18 cellular contexts compared by ENCODE assay signal in the genomic region with DNA sequence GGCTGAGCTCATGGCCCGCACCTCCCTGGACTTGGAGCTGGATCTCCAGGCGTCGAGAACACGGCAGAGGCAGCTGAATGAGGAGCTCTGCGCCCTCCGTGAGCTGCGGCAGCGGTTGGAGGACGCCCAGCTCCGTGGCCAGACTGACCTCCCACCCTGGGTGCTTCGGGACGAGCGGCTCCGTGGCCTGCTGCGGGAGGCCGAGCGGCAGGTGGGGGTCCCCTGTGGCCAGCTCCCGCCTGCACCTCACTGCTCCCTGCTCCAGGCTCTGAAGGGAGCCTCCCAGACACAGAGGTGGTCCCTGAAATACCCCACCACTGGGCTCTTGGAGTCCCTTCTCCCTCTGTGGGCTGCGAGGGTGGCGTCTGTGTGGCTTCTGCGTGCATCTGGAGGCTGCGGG. TPM values are rescaled to one million over a fixed set of nuclear protein-coding genes. Genes with fewer than 3 reads are reported as not detected.
A peak's percentile ranks its signal among the peaks of the same experiment; 100 is the strongest.
DNase-seq lines count a peak whose midpoint lies in the region; ATAC-seq and TF ChIP-seq lines count a peak whose summit lies in the region.
"Had no signal": no experiment of that assay in that cellular context is flagged by ENCODE, and none has a peak within 500 bp of the region (broad histone marks: within the 10 kb centered on the region; RNA-seq: fewer than 3 reads in every experiment).

No MANE protein-coding gene starts in this region.

- no peaks in the 10 kb centered on the region for H3K9me3 ChIP-seq in heart right ventricle
- H3K9me3 ChIP-seq: A549, BE2C, Caco-2 had no signal

- intact Hi-C loops in cardiac septum (cut with DNase I) (no loop called here), heart right ventricle (cut with DNase I) (no loop called here)

- no peak overlapping the region for H3K27ac ChIP-seq in heart right ventricle
- H3K27ac ChIP-seq: 22Rv1, A549, BLaER1 had no signal

- H3K36me3 ChIP-seq in heart right ventricle, result peaks cover 0 to 95% (median 5%) of the 10 kb centered on the region in 9 donors
- H3K36me3 ChIP-seq: BE2C had no signal

- H3K4me3 ChIP-seq in heart right ventricle, result no peak overlapping the region
- H3K4me3 ChIP-seq: A549, BLaER1 had no signal

- H3K4me1 ChIP-seq in heart right ventricle, result no peaks in the 10 kb centered on the region
- H3K4me1 ChIP-seq: A549, BE2C had no signal

- ATAC-seq in heart right ventricle, result no peak
- ATAC-seq: A549; CD8-positive, alpha-beta T cell had no signal

- no peak for TF ChIP-seq CTCF in heart right ventricle (IDR thresholded peaks at IDR 0.05)
- no peak for TF ChIP-seq CTCF in HFFc6 (IDR thresholded peaks at IDR 0.05)

- WGBS in heart right ventricle, 2 donors, result 95 to 97% methylated on average over 9 to 22 of the region's 22 CpGs

- H3K27ac Mint-ChIP-seq in HFFc6, result no peak overlapping the region
- H3K27ac Mint-ChIP-seq: CD4-positive, alpha-beta T cell; CD8-positive, alpha-beta T cell had no signal

- H3K9me3 Mint-ChIP-seq in HFFc6, result no peaks in the 10 kb centered on the region
- H3K9me3 Mint-ChIP-seq: CD4-positive, alpha-beta T cell; CD8-positive, alpha-beta T cell had no signal

- no peaks in the 10 kb centered on the region for H3K4me1 Mint-ChIP-seq in HFFc6 (ENCODE audit: low read depth)

- H3K27me3 Mint-ChIP-seq in HFFc6 (ENCODE audit: insufficient read depth), result no peaks in the 10 kb centered on the region; the same call in 1 of the 2 replicates
- H3K27me3 Mint-ChIP-seq: CD4-positive, alpha-beta T cell had no signal

- H3K27me3 ChIP-seq in heart right ventricle, result no peaks in the 10 kb centered on the region
- H3K27me3 ChIP-seq: BE2C, BLaER1 had no signal

- H3K36me3 Mint-ChIP-seq in HFFc6 (ENCODE audit: low read depth), result peaks cover 4% of the 10 kb centered on the region; the same call in 1 of the 2 replicates

- no peak overlapping the region for H3K4me3 Mint-ChIP-seq in HFFc6
- H3K4me3 Mint-ChIP-seq: CD4-positive, alpha-beta T cell; CD8-positive, alpha-beta T cell had no signal

- DNase-seq in cardiac septum (ENCODE audit: low spot score), result peak; percentile 49
- no peak for DNase-seq in heart right ventricle
- peak; percentile 5 for DNase-seq in iPS-NIHi7 (ENCODE audit: extremely low spot score)
- DNase-seq in mesenteric fat pad (ENCODE audit: low spot score), result peak; percentile 77
- DNase-seq in AG20443 (ENCODE audit: low spot score), result no peak
- no peak for DNase-seq in HFFc6
- DNase-seq in activated effector memory CD4-positive, alpha-beta T cell treated with Interleukin-2 at 50 U/mL for 16 hours, result no peak
- DNase-seq: BE2C; C1 segment of cervical spinal cord; Caco-2; Calu3; CD4-positive, alpha-beta T cell; CD8-positive, alpha-beta T cell; DMS79 treated with DMSO at 0.1 percent for 48 hours; GF-D8 had no signal

RNA-seq across cellular contexts. Expression of gene CLCN4, which starts 18.0 kb away (rescaled TPM):
- total RNA-seq in cardiac septum, result 23.4 TPM
- 10 to 100 TPM; 24.2 to 44.9 (median 32.9) TPM for total RNA-seq in heart right ventricle
- polyA plus RNA-seq in heart right ventricle, result 1 to 10 TPM; 4.0 to 4.4 TPM
- 2.6 TPM for total RNA-seq in mesenteric fat pad
- under 1 TPM in 2 of 6 experiments, not detected in 4; 0.14 to 0.17 TPM for total RNA-seq in HFFc6 (2021; fragmentation: NEBNext Ultra II Directional; extraction: Animal tissue kit (Norgen Biotek cat#: 25700))
- total RNA-seq: CD4-positive, alpha-beta T cell had no signal

Comparison
In these comparisons a context has a peak if more than half of its experiments do, and no peak if none do; other contexts are left out.
1. DNase-seq: peak in cardiac septum (single experiment), iPS-NIHi7 (single experiment) and mesenteric fat pad (single experiment); none in heart right ventricle (0 of 2), AG20443 (single experiment), HFFc6 (single experiment) and activated effector memory CD4-positive, alpha-beta T cell treated with Interleukin-2 at 50 U/mL for 16 hours (single experiment).